In genomic region chr2:20446280-20446916, GRCh38 we compare ENCODE assay signal across 7 cellular contexts. TPM values are rescaled to one million over a fixed set of nuclear protein-coding genes. Genes with fewer than 3 reads are reported as not detected.
A peak's percentile ranks its signal among the peaks of the same experiment; 100 is the strongest.
DNase-seq lines count a peak whose midpoint lies in the region; ATAC-seq and TF ChIP-seq lines count a peak whose summit lies in the region.

No MANE protein-coding gene starts in this region.

- WGBS in adipose tissue, 3 donors, result 3 to 9% (median 5%) methylated on average over 38 to 41 of the region's 41 CpGs
- WGBS in suprapubic skin, result 14% methylated on average over 25 of the region's 41 CpGs

- TF ChIP-seq CTCF in kidney epithelial cell (IDR thresholded peaks at IDR 0.05; ENCODE audit: insufficient read depth, low read length, poor library complexity, severe bottlenecking) (no peak), suprapubic skin (IDR thresholded peaks at IDR 0.05) (no peak)

- H3K4me1 ChIP-seq in suprapubic skin, result peaks cover 38% of the 10 kb centered on the region

- no peaks in the 10 kb centered on the region for H3K9me3 ChIP-seq in suprapubic skin

- peaks cover 3% of the 10 kb centered on the region for H3K36me3 ChIP-seq in kidney epithelial cell (ENCODE audit: control insufficient read depth, insufficient read depth, low read length)
- H3K36me3 ChIP-seq in suprapubic skin, result peaks cover 16% of the 10 kb centered on the region

- DNase-seq in kidney epithelial cell (ENCODE audit: low read depth), result no peak
- peak; percentile 76 to 80 for DNase-seq in suprapubic skin (ENCODE audit: low spot score in 2 of 2)
- DNase-seq in NCI-H524 treated with DMSO at 0.1 percent for 48 hours (lab: John Stamatoyannopoulos, UW), result no peak
- no peak for DNase-seq in KG1 (lab: John Stamatoyannopoulos, UW)

- peak overlapping the region; percentile 70 for H3K27ac ChIP-seq in adipose tissue (ENCODE audit: low read depth, low read length)
- H3K27ac ChIP-seq in suprapubic skin, result peak overlapping the region; percentile 99

- peak overlapping the region; percentile 68 for H3K4me3 ChIP-seq in kidney epithelial cell (ENCODE audit: low read depth, low read length)
- peak overlapping the region; percentile 79 for H3K4me3 ChIP-seq in suprapubic skin

- TF ChIP-seq EP300 in Ishikawa (IDR thresholded peaks at IDR 0.05; ENCODE audit: borderline replicate concordance) (no peak), suprapubic skin (IDR thresholded peaks at IDR 0.05) (no peak)

- H3K27me3 ChIP-seq in kidney epithelial cell (ENCODE audit: control insufficient read depth, insufficient read depth, low read length) (no peaks in the 10 kb centered on the region), suprapubic skin (no peaks in the 10 kb centered on the region)

- no peak for ATAC-seq in GM19455 (IDR thresholded peaks at IDR 0.05; ENCODE audit: unreplicated experiment)

- no peak for TF ChIP-seq POLR2A in suprapubic skin (IDR thresholded peaks at IDR 0.05)

- TF ChIP-seq RAD21 in Ishikawa (IDR thresholded peaks at IDR 0.05; ENCODE audit: low read depth), result no peak

TF ChIP-seq in Ishikawa, 13 proteins besides CTCF, POLR2A, EP300 and RAD21:
- TF ChIP-seq MAX (IDR thresholded peaks at IDR 0.05), result 0 out of 2 replicates have a peak, but pooled peaks have one; percentile 1
- no peak for TF ChIP-seq EGR1 (IDR thresholded peaks at IDR 0.05)

RNA-seq across cellular contexts. Expression of gene RHOB, which starts 0.5 kb away (rescaled TPM):
- 100 to 1,000 TPM; 155 to 963 (median 704) TPM for polyA plus RNA-seq in adipose tissue
- total RNA-seq in kidney epithelial cell, result 204 and 245 TPM in 2 replicates
- total RNA-seq in suprapubic skin, result 100 to 1,000 TPM; 404 to 719 (median 568) TPM

Comparison
In these comparisons a context has a peak if more than half of its experiments do, and no peak if none do; other contexts are left out.
1. DNase-seq: peak in suprapubic skin (2 of 2); none in kidney epithelial cell (single experiment), NCI-H524 treated with DMSO at 0.1 percent for 48 hours (single experiment) and KG1 (single experiment).